Comparison of ENCODE assay signal across 23 cellular contexts in the genomic region with DNA sequence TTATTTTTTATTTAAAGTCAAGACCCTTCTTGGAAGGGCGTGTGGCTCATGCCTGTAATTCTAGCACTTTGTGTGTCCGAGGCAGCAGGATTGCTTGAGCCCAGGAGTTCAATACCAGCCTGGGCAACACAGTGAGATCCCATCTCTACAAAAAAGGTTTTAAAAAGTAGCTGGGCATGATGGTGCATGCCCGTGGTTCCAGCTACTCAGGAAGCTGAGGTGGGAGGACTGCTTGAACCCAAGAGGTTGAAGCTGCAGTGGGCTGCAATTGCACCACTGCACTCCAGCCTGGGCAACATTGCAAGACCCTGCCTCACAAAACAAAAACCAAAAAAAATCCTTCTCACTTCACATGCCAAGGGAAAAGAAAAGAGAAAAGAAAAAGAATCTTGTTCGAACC. TPM values are rescaled to one million over a fixed set of nuclear protein-coding genes. Genes with fewer than 3 reads are reported as not detected.
DNase-seq lines count a peak whose midpoint lies in the region; ATAC-seq, FAIRE-seq and TF ChIP-seq lines count a peak whose summit lies in the region.
"Had no signal": no experiment of that assay in that cellular context is flagged by ENCODE, and none has a peak within 500 bp of the region (broad histone marks: within the 10 kb centered on the region; RNA-seq: fewer than 3 reads in every experiment).

No MANE protein-coding gene starts in this region.

- CTCF ChIA-PET in HEK293 (lab: Yijun Ruan, JAX) (interaction anchor here (0.6 to 1.1 kb wide), 3 partner anchors 22 to 101 kb away, joined by 3 to 5 read pairs (median 3); a partner anchor contains a TSS), OCI-LY7 (lab: Charles Lee; ENCODE audit: unreplicated experiment) (no interaction called here)

- H3K27ac ChIP-seq in HEK293 (ENCODE audit: extremely low read depth, low read depth, low read length) (no peak overlapping the region), RWPE2 (ENCODE audit: poor library complexity, severe bottlenecking) (peak overlapping the region; percentile 13), dorsolateral prefrontal cortex (peak overlapping the region in 46 of 59 donors; percentile 1 to 99 (median 94)), kidney (ENCODE audit: low read depth in 2 of 2, low read length in 2 of 2) (no peak overlapping the region), OCI-LY7 (ENCODE audit: low read depth, low read length, poor library complexity, severe bottlenecking) (no peak overlapping the region)
- H3K27ac ChIP-seq: C4-2B, GM23248 had no signal

- peaks cover 0 to 18% of the 10 kb centered on the region in 2 experiments; a peak in 2 of 3 replicates for H3K36me3 ChIP-seq in HEK293 (ENCODE audit: control insufficient read depth in 2 of 2, insufficient read depth in 1 of 2, low read length in 2 of 2)
- peaks cover 62% of the 10 kb centered on the region for H3K36me3 ChIP-seq in RWPE2 (ENCODE audit: low read depth)
- peaks cover 0 to 4% of the 10 kb centered on the region in 2 donors for H3K36me3 ChIP-seq in kidney (ENCODE audit: control insufficient read depth in 1 of 2, insufficient read depth in 2 of 2, low read length in 2 of 2)
- peaks cover 3% of the 10 kb centered on the region; the same call in 1 of the 2 replicates for H3K36me3 ChIP-seq in OCI-LY7 (ENCODE audit: insufficient read depth, low read length)

- H3K4me3 ChIP-seq in HEK293 (ENCODE audit: low read depth, low read length) (no peak overlapping the region), RWPE2 (ENCODE audit: severe bottlenecking) (no peak overlapping the region), dorsolateral prefrontal cortex (no peak overlapping the region), kidney (ENCODE audit: low read length in 2 of 2) (no peak overlapping the region), OCI-LY7 (ENCODE audit: low read depth, low read length, poor library complexity, severe bottlenecking) (no peak overlapping the region)
- H3K4me3 ChIP-seq: GM23248 had no signal

- ATAC-seq in RWPE2 (ENCODE audit: low read depth): no peak
- no peak for ATAC-seq in HG02981 (IDR thresholded peaks at IDR 0.05; ENCODE audit: unreplicated experiment)

- intact Hi-C loops in dorsolateral prefrontal cortex (cut with DNase I) (no loop called here), kidney (cut with DNase I) (no loop called here), OCI-LY7 (cut with micrococcal nuclease; ENCODE audit: unreplicated experiment) (no loop called here)

- no peaks in the 10 kb centered on the region for H3K27me3 ChIP-seq in RWPE2 (ENCODE audit: insufficient read depth, poor library complexity, severe bottlenecking)
- no peaks in the 10 kb centered on the region for H3K27me3 ChIP-seq in dorsolateral prefrontal cortex

- H4K20me1 ChIP-seq in OCI-LY7 (ENCODE audit: insufficient read depth, low read length): no peaks in the 10 kb centered on the region

- H3K9me3 ChIP-seq in HEK293 (ENCODE audit: control insufficient read depth, insufficient read depth, low read depth, low read length) (no peaks in the 10 kb centered on the region), RWPE2 (ENCODE audit: severe bottlenecking) (no peaks in the 10 kb centered on the region), kidney (ENCODE audit: control insufficient read depth in 1 of 2, low read length in 2 of 2) (no peaks in the 10 kb centered on the region), OCI-LY7 (ENCODE audit: low read length) (no peaks in the 10 kb centered on the region)

- H3K9me2 ChIP-seq in OCI-LY7 (ENCODE audit: insufficient read depth, low read length): no peaks in the 10 kb centered on the region

- no TSS peak for BruUV-seq in OCI-LY7 (replicated peaks; lab: Mats Ljungman, UMichigan)

- POLR2A ChIA-PET in HEK293 (lab: Yijun Ruan, JAX): no interaction called here
- POLR2A ChIA-PET in OCI-LY7 (lab: Charles Lee): no interaction called here

- no peak overlapping the region for H3K9ac ChIP-seq in kidney (ENCODE audit: low read length in 2 of 2)
- H3K9ac ChIP-seq: GM23248 had no signal

- H2AFZ ChIP-seq in OCI-LY7 (ENCODE audit: low read length): no peak overlapping the region
- H2AFZ ChIP-seq: GM23248 had no signal

- H3K4me2 ChIP-seq in OCI-LY7 (ENCODE audit: low read length): no peak overlapping the region

- DNase-seq in RWPE2 (ENCODE audit: low spot score): no peak
- DNase-seq in dorsolateral prefrontal cortex: no peak
- DNase-seq in kidney: peak; percentile 18
- no peak for DNase-seq in germinal center (ENCODE audit: low spot score)
- no peak for DNase-seq in OCI-LY7 (ENCODE audit: low spot score)
- no peak for DNase-seq in effector CD8-positive, alpha-beta T cell (lab: John Stamatoyannopoulos, UW)
- DNase-seq: ACHN; AML-193; CD4-positive, alpha-beta memory T cell; DMS153; DMS79; GDM1; GM23248; HCEC 1CT; HFFc6 had no signal

- H3K79me2 ChIP-seq in OCI-LY7 (ENCODE audit: insufficient read depth, low read depth, low read length): no peaks in the 10 kb centered on the region

- FAIRE-seq in kidney (lab: Jason Lieb, UNC): no peak
- FAIRE-seq: A204.1, GM12892, GM18507, H54 had no signal

- H3K4me1 ChIP-seq in HEK293 (ENCODE audit: control insufficient read depth, insufficient read depth, low read length) (no peaks in the 10 kb centered on the region; the same call in 1 of the 2 replicates), RWPE2 (ENCODE audit: insufficient read depth, poor library complexity, severe bottlenecking) (peaks cover 38% of the 10 kb centered on the region), kidney (ENCODE audit: control insufficient read depth in 1 of 2, insufficient read depth in 1 of 2, low read depth in 1 of 2, low read length in 2 of 2) (peaks cover 4% of the 10 kb centered on the region in 2 donors), OCI-LY7 (ENCODE audit: insufficient read depth, low read length, poor library complexity, severe bottlenecking) (peaks cover 2% of the 10 kb centered on the region)

- TF ChIP-seq CTCF in HEK293 (tag by site-specific recombination; IDR thresholded peaks at IDR 0.05): no peak
- no peak for TF ChIP-seq CTCF in RWPE2 (IDR thresholded peaks at IDR 0.05; ENCODE audit: poor library complexity, severe bottlenecking)
- TF ChIP-seq CTCF in dorsolateral prefrontal cortex (IDR thresholded peaks at IDR 0.05 in 54 of 56, conservative IDR thresholded peaks at IDR 0.05 in 2 of 56; ENCODE audit: low read depth in 1 of 56, partially characterized antibody in 56 of 56): no peak
- no peak for TF ChIP-seq CTCF in kidney (IDR thresholded peaks at IDR 0.05; ENCODE audit: borderline replicate concordance, extremely low read depth, insufficient read depth)
- no peak for TF ChIP-seq CTCF in OCI-LY7 (conservative IDR thresholded peaks at IDR 0.05; ENCODE audit: low read length)

TF ChIP-seq in HEK293, 187 proteins besides CTCF, POLR2A, EP300 and RAD21:
- TF ChIP-seq ZNF121 (tag by site-specific recombination; IDR thresholded peaks at IDR 0.05) (peak; percentile 99), ZNF501 (tag by site-specific recombination; IDR thresholded peaks at IDR 0.05) (no peak)
TF ChIP-seq in HEK293: peak in this region for 1.

RNA-seq across cellular contexts. Expression of a gene that starts 29.6 kb away (rescaled TPM):
- total RNA-seq in dorsolateral prefrontal cortex: 100 to 1,000 TPM; 153 to 287 (median 196) TPM
- total RNA-seq in kidney: 118 TPM
- polyA plus RNA-seq in kidney (ENCODE audit: insufficient read depth, low read depth, low replicate concordance): 21.2 TPM
- 38.3 and 40.6 TPM in 2 replicates for total RNA-seq in OCI-LY7 (2014; rRNA removed; shearing (Covaris generic))
- total RNA-seq in OCI-LY7 (2022): 61.0 and 62.5 TPM in 2 replicates

RNA-seq across cellular contexts. Expression of a gene that starts 36.6 kb away (rescaled TPM):
- total RNA-seq in dorsolateral prefrontal cortex (10 to 100 TPM in 80 of 120 experiments, 1 to 10 TPM in 40; 4.7 to 18.4 (median 11.2) TPM), kidney (4.4 TPM), OCI-LY7 (2022) (0.76 and 1.1 TPM in 2 replicates)
- 2.5 TPM for polyA plus RNA-seq in kidney (ENCODE audit: insufficient read depth, low read depth, low replicate concordance)
- total RNA-seq in OCI-LY7 (2014; rRNA removed; shearing (Covaris generic)): 0.18 and 0.79 TPM in 2 replicates

RNA-seq across cellular contexts. Expression of a gene that starts 40.2 kb away (rescaled TPM):
- total RNA-seq in dorsolateral prefrontal cortex: 1 to 10 TPM in 67 of 120 experiments, under 1 TPM in 52, not detected in 1; 0.34 to 4.3 (median 1.1) TPM
- total RNA-seq in kidney: 1.3 TPM
- polyA plus RNA-seq in kidney (ENCODE audit: insufficient read depth, low read depth, low replicate concordance): 0.82 TPM
- 0.32 and 0.59 TPM in 2 replicates for total RNA-seq in OCI-LY7 (2014; rRNA removed; shearing (Covaris generic))
- 0.27 and 0.68 TPM in 2 replicates for total RNA-seq in OCI-LY7 (2022)
- total RNA-seq: HT-29 had no signal

RNA-seq across cellular contexts. Expression of a gene that starts 55.8 kb away (rescaled TPM):
- total RNA-seq in dorsolateral prefrontal cortex: 10 to 100 TPM; 15.8 to 64.8 (median 35.8) TPM
- total RNA-seq in kidney: 45.4 TPM
- 9.2 TPM for polyA plus RNA-seq in kidney (ENCODE audit: insufficient read depth, low read depth, low replicate concordance)
- 6.6 and 10.2 TPM in 2 replicates for total RNA-seq in OCI-LY7 (2014; rRNA removed; shearing (Covaris generic))
- 13.5 and 18.7 TPM in 2 replicates for total RNA-seq in OCI-LY7 (2022)

Comparison
In these comparisons a context has a peak if more than half of its experiments do, and no peak if none do; other contexts are left out.
1. H3K27ac ChIP-seq: peak in RWPE2 (single experiment) and dorsolateral prefrontal cortex (46 of 59); none in HEK293 (single experiment), kidney (0 of 2) and OCI-LY7 (single experiment).